Comparison of ENCODE assay signal across 14 cellular contexts in genomic region chr12:123944696-123945095, GRCh38. TPM values are rescaled to one million over a fixed set of nuclear protein-coding genes. Genes with fewer than 3 reads are reported as not detected.
DNase-seq lines count a peak whose midpoint lies in the region; ATAC-seq and TF ChIP-seq lines count a peak whose summit lies in the region.
"Had no signal": no experiment of that assay in that cellular context is flagged by ENCODE, and none has a peak within 500 bp of the region (broad histone marks: within the 10 kb centered on the region; RNA-seq: fewer than 3 reads in every experiment).

No MANE protein-coding gene starts in this region.

- H3K27me3 Mint-ChIP-seq in glutamatergic neuron (ENCODE audit: unreplicated experiment) (peaks cover 11% of the 10 kb centered on the region), osteocyte (ENCODE audit: unreplicated experiment) (no peaks in the 10 kb centered on the region)
- H3K27me3 Mint-ChIP-seq: IgD-negative memory B cell had no signal

- H3K4me3 Mint-ChIP-seq in glutamatergic neuron (ENCODE audit: unreplicated experiment) (peak overlapping the region; percentile 37), osteocyte (ENCODE audit: unreplicated experiment) (no peak overlapping the region)
- H3K4me3 Mint-ChIP-seq: CD14-positive monocyte, GM23338 had no signal

- H3K9me3 Mint-ChIP-seq in glutamatergic neuron (ENCODE audit: unreplicated experiment): peaks cover 15% of the 10 kb centered on the region
- H3K9me3 Mint-ChIP-seq in osteocyte (ENCODE audit: unreplicated experiment): peaks cover 3% of the 10 kb centered on the region

- peaks cover 36% of the 10 kb centered on the region for H3K36me3 Mint-ChIP-seq in glutamatergic neuron (ENCODE audit: unreplicated experiment)
- peaks cover 32% of the 10 kb centered on the region for H3K36me3 Mint-ChIP-seq in osteocyte (ENCODE audit: unreplicated experiment)

- no peak for ATAC-seq in HG02870 (IDR thresholded peaks at IDR 0.05; ENCODE audit: unreplicated experiment)
- ATAC-seq: GM12878, GM23338 had no signal

- TF ChIP-seq CTCF in glutamatergic neuron (IDR thresholded peaks at IDR 0.05; ENCODE audit: partially characterized antibody, unreplicated experiment) (no peak), GM10266 (IDR thresholded peaks at IDR 0.05; ENCODE audit: control insufficient read depth, insufficient read depth, low read depth, missing control alignments) (no peak), osteocyte (IDR thresholded peaks at IDR 0.05) (no peak)

- peak; percentile 40 for DNase-seq in activated CD8-positive, alpha-beta memory T cell treated with anti-CD3 and anti-CD28 coated beads for 24 hours
- no peak for DNase-seq in activated CD8-positive, alpha-beta memory T cell treated with anti-CD3 and anti-CD28 coated beads, Interleukin-2, amount 50 U/mL, for 48 hours
- DNase-seq in glutamatergic neuron: no peak
- no peak for DNase-seq in GM10266 (ENCODE audit: extremely low spot score)
- no peak for DNase-seq in osteocyte (ENCODE audit: extremely low spot score, unreplicated experiment)
- no peak for DNase-seq in GF-D8 (lab: John Stamatoyannopoulos, UW)
- DNase-seq: DMS53 had no signal

- H3K4me1 Mint-ChIP-seq in glutamatergic neuron (ENCODE audit: low read depth, unreplicated experiment) (peaks cover 31% of the 10 kb centered on the region), osteocyte (ENCODE audit: unreplicated experiment) (peaks cover 45% of the 10 kb centered on the region)
- H3K4me1 Mint-ChIP-seq: GM23338 had no signal

- H3K27ac ChIP-seq in cingulate gyrus (ENCODE audit: low read depth, low read length): peak overlapping the region; percentile 39
- H3K27ac ChIP-seq: 22Rv1 had no signal

- H3K27ac Mint-ChIP-seq in glutamatergic neuron (ENCODE audit: unreplicated experiment): no peak overlapping the region
- no peak overlapping the region for H3K27ac Mint-ChIP-seq in osteocyte (ENCODE audit: unreplicated experiment)
- H3K27ac Mint-ChIP-seq: GM23338, IgD-negative memory B cell had no signal

RNA-seq across cellular contexts. Expression of gene CCDC92, which starts 27.9 kb away (rescaled TPM):
- total RNA-seq in glutamatergic neuron (ENCODE audit: unreplicated experiment) (96.2 TPM), osteocyte (52.6 and 55.1 TPM in 2 replicates)

RNA-seq across cellular contexts. Expression of gene ZNF664, which starts 28.3 kb away (rescaled TPM):
- 310 TPM for total RNA-seq in glutamatergic neuron (ENCODE audit: unreplicated experiment)
- 133 and 134 TPM in 2 replicates for total RNA-seq in osteocyte
